2 cellular contexts compared by ENCODE assay signal in the genomic region with DNA sequence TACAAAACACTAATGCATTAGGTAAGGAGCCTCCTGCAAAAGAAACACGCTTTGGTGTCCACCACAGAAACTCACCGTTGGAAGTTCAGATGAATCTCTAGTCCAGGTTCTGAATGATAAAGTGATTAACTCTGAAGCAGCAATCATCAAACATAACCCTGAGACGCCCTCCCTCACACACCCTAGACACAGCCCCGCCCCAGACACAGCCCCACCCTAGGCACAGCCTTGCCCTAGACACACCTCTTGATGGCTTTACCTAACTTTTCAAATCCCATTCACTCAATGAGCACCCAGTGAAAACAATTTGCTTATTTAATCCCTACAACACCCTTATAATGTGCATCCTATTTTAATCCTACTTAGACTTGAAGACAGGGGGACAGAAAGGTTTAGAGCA.
TF ChIP-seq lines count a peak whose summit lies in the region.

No MANE protein-coding gene starts in this region.

TF ChIP-seq in K562, 482 proteins besides CTCF, POLR2A, EP300 and RAD21:
- TF ChIP-seq POLR2AphosphoS5 (IDR thresholded peaks at IDR 0.05; ENCODE audit: control insufficient read depth, insufficient read depth, low read depth, low read length): no peak
- no peak for TF ChIP-seq TAF7 (tag; IDR thresholded peaks at IDR 0.05)
- no peak for TF ChIP-seq CBX8 (IDR thresholded peaks at IDR 0.05; ENCODE audit: borderline replicate concordance, extremely low read depth, low read depth, low read length, poor library complexity, severe bottlenecking)
- TF ChIP-seq, protein P1, sequence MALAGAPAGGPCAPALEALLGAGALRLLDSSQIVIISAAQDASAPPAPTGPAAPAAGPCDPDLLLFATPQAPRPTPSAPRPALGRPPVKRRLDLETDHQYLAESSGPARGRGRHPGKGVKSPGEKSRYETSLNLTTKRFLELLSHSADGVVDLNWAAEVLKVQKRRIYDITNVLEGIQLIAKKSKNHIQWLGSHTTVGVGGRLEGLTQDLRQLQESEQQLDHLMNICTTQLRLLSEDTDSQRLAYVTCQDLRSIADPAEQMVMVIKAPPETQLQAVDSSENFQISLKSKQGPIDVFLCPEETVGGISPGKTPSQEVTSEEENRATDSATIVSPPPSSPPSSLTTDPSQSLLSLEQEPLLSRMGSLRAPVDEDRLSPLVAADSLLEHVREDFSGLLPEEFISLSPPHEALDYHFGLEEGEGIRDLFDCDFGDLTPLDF (CRISPR knock-in tag; IDR thresholded peaks at IDR 0.05): no peak
- TF ChIP-seq, protein P2, sequence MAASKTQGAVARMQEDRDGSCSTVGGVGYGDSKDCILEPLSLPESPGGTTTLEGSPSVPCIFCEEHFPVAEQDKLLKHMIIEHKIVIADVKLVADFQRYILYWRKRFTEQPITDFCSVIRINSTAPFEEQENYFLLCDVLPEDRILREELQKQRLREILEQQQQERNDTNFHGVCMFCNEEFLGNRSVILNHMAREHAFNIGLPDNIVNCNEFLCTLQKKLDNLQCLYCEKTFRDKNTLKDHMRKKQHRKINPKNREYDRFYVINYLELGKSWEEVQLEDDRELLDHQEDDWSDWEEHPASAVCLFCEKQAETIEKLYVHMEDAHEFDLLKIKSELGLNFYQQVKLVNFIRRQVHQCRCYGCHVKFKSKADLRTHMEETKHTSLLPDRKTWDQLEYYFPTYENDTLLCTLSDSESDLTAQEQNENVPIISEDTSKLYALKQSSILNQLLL (CRISPR knock-in tag; IDR thresholded peaks at IDR 0.05; ENCODE audit: borderline replicate concordance): no peak
- no peak for TF ChIP-seq NCOA6 (IDR thresholded peaks at IDR 0.05)
- no peak for TF ChIP-seq TEAD1 (CRISPR knock-in tag; IDR thresholded peaks at IDR 0.05)

TF ChIP-seq in GM23338, 12 proteins besides CTCF, POLR2A, EP300 and RAD21:
- TF ChIP-seq ZNF114 (CRISPR knock-in tag; IDR thresholded peaks at IDR 0.05) (no peak), CREB1 (CRISPR knock-in tag; IDR thresholded peaks at IDR 0.05; ENCODE audit: low read depth) (no peak), ZNF331 (CRISPR knock-in tag; IDR thresholded peaks at IDR 0.05; ENCODE audit: low read depth) (no peak), ZNF462 (CRISPR knock-in tag; IDR thresholded peaks at IDR 0.05) (no peak), NANOG (IDR thresholded peaks at IDR 0.05; ENCODE audit: borderline replicate concordance) (no peak)
